In genomic region chr1:38576241-38576640, GRCh38 we compare ENCODE assay signal across 1 cellular context.
TF ChIP-seq lines count a peak whose summit lies in the region.

No MANE protein-coding gene starts in this region.

TF ChIP-seq in GM23338, 12 proteins besides CTCF, POLR2A, EP300 and RAD21 (continued from another document):
- TF ChIP-seq ZNF462 (CRISPR knock-in tag; IDR thresholded peaks at IDR 0.05) = no peak
- no peak for TF ChIP-seq NANOG (IDR thresholded peaks at IDR 0.05; ENCODE audit: borderline replicate concordance)
- TF ChIP-seq EZH2 (IDR thresholded peaks at IDR 0.05; ENCODE audit: low read depth, unreplicated experiment) = no peak
- no peak for TF ChIP-seq ETS1 (IDR thresholded peaks at IDR 0.05)
- no peak for TF ChIP-seq JUNB (IDR thresholded peaks at IDR 0.05; ENCODE audit: unreplicated experiment)
- no peak for TF ChIP-seq STAT1 (IDR thresholded peaks at IDR 0.05; ENCODE audit: unreplicated experiment)
- no peak for TF ChIP-seq CREB1 (CRISPR knock-in tag; IDR thresholded peaks at IDR 0.05; ENCODE audit: low read depth)
- no peak for TF ChIP-seq EZH2phosphoT487 (IDR thresholded peaks at IDR 0.05; ENCODE audit: unreplicated experiment)
